In the genomic region with DNA sequence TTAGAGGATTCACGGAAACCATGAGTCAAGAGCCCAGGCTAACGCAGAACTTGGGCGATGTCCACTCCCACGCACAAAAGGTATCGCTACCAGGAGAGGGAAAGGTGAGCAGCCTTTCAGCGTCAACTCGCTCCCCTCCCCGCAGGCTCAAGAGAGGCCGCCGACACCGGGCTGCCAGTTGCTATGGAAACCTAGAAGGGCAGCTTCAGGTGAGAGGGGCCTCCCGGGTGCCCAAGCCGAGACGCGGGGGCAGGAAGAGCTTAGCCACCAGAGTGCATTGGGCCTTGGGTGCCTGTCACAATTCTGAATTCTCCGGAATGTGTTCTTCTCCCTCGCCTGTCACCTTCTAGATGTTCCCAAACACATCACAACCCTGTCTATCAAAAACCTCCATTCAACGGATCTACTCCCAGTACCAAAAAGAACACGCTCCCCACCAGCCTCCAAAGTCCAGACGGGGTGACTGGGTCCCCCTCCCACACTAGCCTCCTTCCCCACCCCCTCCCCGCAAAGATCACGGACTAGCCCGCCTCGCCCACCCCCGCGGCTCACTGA, we compare ENCODE assay signal across 1 cellular context.
TF ChIP-seq lines count a peak whose summit lies in the region.

No MANE protein-coding gene starts in this region.

TF ChIP-seq in SK-N-SH treated with all-trans-retinoic acid at 6 μM for 48 hours, 23 proteins besides CTCF, POLR2A, EP300 and RAD21 (continued from another document):
- TF ChIP-seq PPARA (CRISPR knock-in tag; IDR thresholded peaks at IDR 0.05; ENCODE audit: borderline replicate concordance) = no peak
- TF ChIP-seq SNAI2 (CRISPR knock-in tag; IDR thresholded peaks at IDR 0.05) = no peak
- no peak for TF ChIP-seq GLIS3 (CRISPR knock-in tag; IDR thresholded peaks at IDR 0.05)
- TF ChIP-seq RARB (CRISPR knock-in tag; IDR thresholded peaks at IDR 0.05) = no peak
